In genomic region chr17:78460176-78460675, GRCh38 we compare ENCODE assay signal across 12 cellular contexts.
DNase-seq lines count a peak whose midpoint lies in the region; ATAC-seq and TF ChIP-seq lines count a peak whose summit lies in the region.
"Had no signal": no experiment of that assay in that cellular context is flagged by ENCODE, and none has a peak within 500 bp of the region (broad histone marks: within the 10 kb centered on the region; RNA-seq: fewer than 3 reads in every experiment).

No MANE protein-coding gene starts in this region.

- TF ChIP-seq CTCF in IMR-90 (conservative IDR thresholded peaks at IDR 0.05; ENCODE audit: low read depth, low read length): no peak

- POLR2A ChIA-PET in IMR-90 (lab: Charles Lee; ENCODE audit: unreplicated experiment): no interaction called here

- TF ChIP-seq POLR2A in IMR-90 (IDR thresholded peaks at IDR 0.05; ENCODE audit: low read depth, low read length): no peak

- H4K8ac ChIP-seq in IMR-90 (ENCODE audit: low read depth in 2 of 2, low read length in 2 of 2) (no peak overlapping the region), neuronal stem cell (ENCODE audit: low read depth, low read length) (no peak overlapping the region)

- H4K20me1 ChIP-seq in IMR-90 (ENCODE audit: insufficient read depth, low read length): no peaks in the 10 kb centered on the region

- H2AFZ ChIP-seq in IMR-90 (replicated peaks; ENCODE audit: low read length, poor library complexity) (no peak overlapping the region), neuronal stem cell (ENCODE audit: low read length) (no peak overlapping the region)

- H3K27me3 ChIP-seq in IMR-90 (ENCODE audit: control insufficient read depth, insufficient read depth, low read length) (peaks cover 12% of the 10 kb centered on the region), neuronal stem cell (ENCODE audit: control insufficient read depth in 3 of 3, insufficient read depth in 3 of 3, low read depth in 1 of 3, low read length in 3 of 3) (peaks cover 0 to 2% (median 0%) of the 10 kb centered on the region in 3 experiments)

- H2BK12ac ChIP-seq in neuronal stem cell (ENCODE audit: low read length): no peak overlapping the region

- H2BK15ac ChIP-seq in IMR-90 (ENCODE audit: low read depth, low read length) (no peak overlapping the region), neuronal stem cell (ENCODE audit: low read length) (no peak overlapping the region)

- H4K5ac ChIP-seq in IMR-90 (ENCODE audit: low read depth, low read length): no peak overlapping the region

- H3K4me1 ChIP-seq in IMR-90 (ENCODE audit: control insufficient read depth, insufficient read depth, low read length): no peaks in the 10 kb centered on the region
- H3K4me1 ChIP-seq in neuronal stem cell (ENCODE audit: control insufficient read depth in 2 of 2, insufficient read depth in 1 of 2, low read depth in 1 of 2, low read length in 2 of 2): no peaks in the 10 kb centered on the region

- H3K18ac ChIP-seq in IMR-90 (ENCODE audit: low read depth, low read length) (no peak overlapping the region), neuronal stem cell (ENCODE audit: low read length) (no peak overlapping the region)

- no peak overlapping the region for H2BK120ac ChIP-seq in IMR-90 (ENCODE audit: low read depth, low read length)
- peak overlapping the region; percentile 1 for H2BK120ac ChIP-seq in neuronal stem cell (ENCODE audit: low read depth, low read length)

- H3K36me3 ChIP-seq in IMR-90 (ENCODE audit: control insufficient read depth, insufficient read depth, low read length): no peaks in the 10 kb centered on the region
- H3K36me3 ChIP-seq in neuronal stem cell (replicated peaks in 1 of 2; ENCODE audit: control insufficient read depth in 2 of 2, insufficient read depth in 2 of 2, low read length in 2 of 2): no peaks in the 10 kb centered on the region

- H3K4me3 ChIP-seq in IMR-90 (ENCODE audit: insufficient read depth, low read depth, low read length) (no peak overlapping the region), neuronal stem cell (ENCODE audit: low read length in 2 of 2) (no peak overlapping the region)
- H3K4me3 ChIP-seq: K562 had no signal

- CTCF ChIA-PET in IMR-90 (lab: Yijun Ruan, JAX): no interaction called here

- 46% methylated on average over 5 of the region's 11 CpGs; no CpG with 5 or more reads in 1 of the 2 experiments for WGBS in IMR-90 (ENCODE audit: extremely low coverage in 2 of 2, insufficient read length in 1 of 2), 2 experiments
- no CpG with 5 or more reads among the region's 11 CpGs for WGBS in neuronal stem cell (ENCODE audit: extremely low coverage in 2 of 2, insufficient read length in 2 of 2, insufficient replicate concordance in 1 of 2), 2 donors

- H3K9me3 ChIP-seq in IMR-90 (ENCODE audit: control insufficient read depth, insufficient read depth, low read length) (no peaks in the 10 kb centered on the region), neuronal stem cell (replicated peaks in 1 of 2; ENCODE audit: control insufficient read depth in 2 of 2, insufficient read depth in 1 of 2, low read depth in 1 of 2, low read length in 2 of 2) (peaks cover 0 to 2% of the 10 kb centered on the region in 2 donors)

- intact Hi-C loops in IMR-90 (cut with micrococcal nuclease): no loop called here

- DNase-seq in IMR-90 (no peak), caudate nucleus (lab: John Stamatoyannopoulos, UW) (no peak), neuronal stem cell (ENCODE audit: low spot score) (no peak), GM19238 (ENCODE audit: insufficient read length, low spot score) (no peak), HUDEP-2 (lab: John Stamatoyannopoulos, UW; ENCODE audit: unreplicated experiment in 76 of 76) (no peak)
- DNase-seq: Calu3; CD4-positive, alpha-beta T cell; DMS 273 treated with DMSO at 0.1 percent for 48 hours; HCEC 1CT had no signal

- H2AK5ac ChIP-seq in IMR-90 (ENCODE audit: low read depth, low read length): no peak overlapping the region
- peak overlapping the region; percentile 53 for H2AK5ac ChIP-seq in neuronal stem cell (ENCODE audit: low read depth, low read length)

- H4K91ac ChIP-seq in IMR-90 (ENCODE audit: insufficient read depth, low read depth, low read length) (no peak overlapping the region), neuronal stem cell (ENCODE audit: low read depth, low read length, poor library complexity) (no peak overlapping the region)

- H2BK5ac ChIP-seq in IMR-90 (ENCODE audit: low read depth, low read length, poor library complexity, severe bottlenecking) (no peak overlapping the region), neuronal stem cell (ENCODE audit: low read length) (no peak overlapping the region)

- H3K4me2 ChIP-seq in IMR-90 (ENCODE audit: low read depth, low read length): no peak overlapping the region
- H3K4me2 ChIP-seq in neuronal stem cell (ENCODE audit: insufficient read depth, low read length, poor library complexity, severe bottlenecking): no peak overlapping the region

- H3K27ac ChIP-seq in IMR-90 (ENCODE audit: insufficient read depth, low read length) (no peak overlapping the region), caudate nucleus (ENCODE audit: low read depth, low read length) (peak overlapping the region; percentile 98), neuronal stem cell (replicated peaks; ENCODE audit: low read length) (no peak overlapping the region), temporal lobe (ENCODE audit: low read depth, low read length) (peak overlapping the region; percentile 100)

- dilution Hi-C loops in IMR-90 (cut with HindIII; ENCODE audit: low sequenced_read_pairs, unreplicated experiment): no loop called here

- BruUV-seq in IMR-90 (replicated peaks; lab: Mats Ljungman, UMichigan): no TSS peak

- H3K9me1 ChIP-seq in IMR-90 (ENCODE audit: insufficient read depth, low read length): no peaks in the 10 kb centered on the region

- no peak overlapping the region for H3K56ac ChIP-seq in IMR-90 (ENCODE audit: extremely low read depth, insufficient read depth, low read length)

- H3K9ac ChIP-seq in IMR-90 (ENCODE audit: low read depth, low read length) (no peak overlapping the region), neuronal stem cell (ENCODE audit: low read depth, low read length, poor library complexity) (peak overlapping the region; percentile 46)

- no peak overlapping the region for H3K14ac ChIP-seq in IMR-90 (replicated peaks; ENCODE audit: low read depth, low read length)
- no peak overlapping the region for H3K14ac ChIP-seq in neuronal stem cell (ENCODE audit: low read length)

- ATAC-seq in IMR-90 (ENCODE audit: low read depth) (no peak), HG02973 (IDR thresholded peaks at IDR 0.05; ENCODE audit: unreplicated experiment) (no peak)

- in situ Hi-C loops in IMR-90 (cut with MboI; ENCODE audit: low sequenced_read_pairs): no loop called here

- H3K4ac ChIP-seq in IMR-90 (ENCODE audit: low read depth, low read length) (no peak overlapping the region), neuronal stem cell (ENCODE audit: low read length) (no peak overlapping the region)

- no peak overlapping the region for H3K23ac ChIP-seq in IMR-90 (ENCODE audit: low read depth, low read length)
- no peak overlapping the region for H3K23ac ChIP-seq in neuronal stem cell (ENCODE audit: low read depth, low read length, poor library complexity)

- peak overlapping the region; percentile 18 for H2AK9ac ChIP-seq in IMR-90 (replicated peaks; ENCODE audit: low read depth, low read length, poor library complexity)

- no peak overlapping the region for H2BK20ac ChIP-seq in IMR-90 (ENCODE audit: low read depth, low read length)

- H3K79me1 ChIP-seq in IMR-90 (ENCODE audit: low read depth in 1 of 2, low read length in 2 of 2) (no peaks in the 10 kb centered on the region), neuronal stem cell (ENCODE audit: low read depth, low read length) (no peaks in the 10 kb centered on the region)

- no peak for TF ChIP-seq RAD21 in IMR-90 (IDR thresholded peaks at IDR 0.05; ENCODE audit: low read length)

TF ChIP-seq in IMR-90, 13 proteins besides CTCF, POLR2A, EP300 and RAD21:
- TF ChIP-seq MAFK (IDR thresholded peaks at IDR 0.05; ENCODE audit: low read depth, low read length) (no peak), MXI1 (IDR thresholded peaks at IDR 0.05; ENCODE audit: borderline replicate concordance, low read depth, low read length) (no peak), SMC3 (IDR thresholded peaks at IDR 0.05; ENCODE audit: low read depth, low read length) (no peak), FOS (IDR thresholded peaks at IDR 0.05; ENCODE audit: low read depth, low read length) (no peak), CEBPB (IDR thresholded peaks at IDR 0.05; ENCODE audit: low read depth, low read length) (no peak), NFE2L2 (IDR thresholded peaks at IDR 0.05; ENCODE audit: low read depth, low read length) (no peak), CHD1 (IDR thresholded peaks at IDR 0.05; ENCODE audit: low read depth, low read length) (no peak)

Comparison
In these comparisons a context has a peak if more than half of its experiments do, and no peak if none do; other contexts are left out.
1. H3K27ac ChIP-seq: peak in caudate nucleus (single experiment) and temporal lobe (single experiment); none in IMR-90 (single experiment) and neuronal stem cell (single experiment).